ENCODE assay signal across 18 cellular contexts in the genomic region with DNA sequence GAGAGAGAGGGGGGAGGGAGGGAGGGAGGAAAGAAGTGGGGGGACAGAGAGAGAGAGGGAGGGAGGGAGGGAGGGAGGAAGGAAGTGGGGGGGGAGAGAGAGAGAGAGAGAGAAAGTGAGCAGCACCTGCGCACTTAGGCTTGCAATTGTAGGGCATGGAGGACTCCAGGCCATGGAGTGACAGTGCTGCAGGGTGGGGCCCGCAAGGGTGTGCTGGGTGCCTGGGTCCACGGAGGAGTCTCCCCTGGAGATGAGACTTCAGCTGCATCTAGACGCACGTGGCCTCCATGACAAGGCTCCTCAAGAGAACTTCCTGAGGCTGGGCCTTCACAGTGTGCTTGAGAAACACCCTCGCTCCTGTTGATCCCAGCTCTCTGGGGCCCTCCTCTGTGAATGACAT. TPM values are rescaled to one million over a fixed set of nuclear protein-coding genes. Genes with fewer than 3 reads are reported as not detected.
DNase-seq lines count a peak whose midpoint lies in the region; ATAC-seq and TF ChIP-seq lines count a peak whose summit lies in the region.
"Had no signal": no experiment of that assay in that cellular context is flagged by ENCODE, and none has a peak within 500 bp of the region (broad histone marks: within the 10 kb centered on the region; RNA-seq: fewer than 3 reads in every experiment).

No MANE protein-coding gene starts in this region.

- H3K4me1 ChIP-seq in DND-41 (ENCODE audit: insufficient read depth, low read length) = no peaks in the 10 kb centered on the region
- H3K4me1 ChIP-seq in Panc1 (ENCODE audit: control insufficient read depth, insufficient read depth, low read length) = no peaks in the 10 kb centered on the region
- H3K4me1 ChIP-seq: A549, BE2C had no signal

- CTCF ChIA-PET in Panc1 (lab: Charles Lee) = no interaction called here

- no TSS peak for BruUV-seq in Panc1 (replicated peaks; lab: Mats Ljungman, UMichigan)

- H3K36me3 ChIP-seq in DND-41 (ENCODE audit: insufficient read depth, low read length) (no peaks in the 10 kb centered on the region), Panc1 (ENCODE audit: control insufficient read depth, insufficient read depth, low read length) (no peaks in the 10 kb centered on the region)
- H3K36me3 ChIP-seq: BE2C had no signal

- no peak overlapping the region for H2AFZ ChIP-seq in DND-41 (ENCODE audit: low read depth, low read length)

- intact Hi-C loops in Panc1 (cut with micrococcal nuclease; ENCODE audit: unreplicated experiment) (no loop called here), posterior vena cava (cut with DNase I) (no loop called here)

- POLR2A ChIA-PET in Panc1 (lab: Charles Lee) = no interaction called here

- H4K20me1 ChIP-seq in DND-41 (ENCODE audit: insufficient read depth, low read length) = no peaks in the 10 kb centered on the region; the same call in 1 of the 2 replicates

- no peaks in the 10 kb centered on the region for H3K9me3 ChIP-seq in DND-41 (ENCODE audit: insufficient read depth, low read length, severe bottlenecking)
- no peaks in the 10 kb centered on the region for H3K9me3 ChIP-seq in Panc1 (ENCODE audit: control insufficient read depth, insufficient read depth, low read depth, low read length)
- H3K9me3 ChIP-seq: A549, BE2C had no signal

- H3K27ac ChIP-seq in DND-41 (ENCODE audit: low read length) = no peak overlapping the region
- H3K27ac ChIP-seq in Panc1 (ENCODE audit: low read length) = no peak overlapping the region
- H3K27ac ChIP-seq: A549, C4-2B, HL-60 had no signal

- no peaks in the 10 kb centered on the region for H3K27me3 ChIP-seq in DND-41 (ENCODE audit: insufficient read depth, low read length, poor library complexity)
- peaks cover 16% of the 10 kb centered on the region for H3K27me3 ChIP-seq in Panc1 (ENCODE audit: control insufficient read depth, insufficient read depth, low read length)
- H3K27me3 ChIP-seq: BE2C had no signal

- DNase-seq in DND-41 (peak; percentile 21), Panc1 (ENCODE audit: low read depth, low spot score) (no peak), mesenteric fat pad (ENCODE audit: low spot score) (peak; percentile 43), posterior vena cava (ENCODE audit: low spot score) (peak; percentile 51), HT-29 (ENCODE audit: low spot score) (no peak), NCI-H1930 (lab: John Stamatoyannopoulos, UW) (no peak)
- DNase-seq: BE2C, Calu3, DMS79, EL, GOT3, H9 had no signal

- H3K4me3 ChIP-seq in DND-41 (ENCODE audit: low read depth in 1 of 2, low read length in 2 of 2) (no peak overlapping the region), Panc1 (ENCODE audit: low read depth in 2 of 2, low read length in 2 of 2) (no peak overlapping the region)
- H3K4me3 ChIP-seq: A549, K562 had no signal

- H3K4me2 ChIP-seq in DND-41 (ENCODE audit: insufficient read depth, low read length) = no peak overlapping the region
- H3K4me2 ChIP-seq: A549 had no signal

- no peak overlapping the region for H3K9ac ChIP-seq in DND-41 (ENCODE audit: low read depth, low read length)

- no peak for TF ChIP-seq CTCF in DND-41 (IDR thresholded peaks at IDR 0.05; ENCODE audit: borderline replicate concordance, extremely low read depth, low read length, poor library complexity, severe bottlenecking)
- no peak for TF ChIP-seq CTCF in Panc1 (IDR thresholded peaks at IDR 0.05)

- in situ Hi-C loops in Panc1 (cut with HindIII; ENCODE audit: low pct_unique_long_range_greater_than_20kb, low sequenced_read_pairs) = no loop called here

- ATAC-seq in DND-41 (ENCODE audit: insufficient read depth, low read depth) (peak; percentile 70), Panc1 (peak; percentile 15; the same call in 1 of the 2 replicates), HG03354 (IDR thresholded peaks at IDR 0.05; ENCODE audit: poor library complexity, severe bottlenecking, unreplicated experiment) (no peak)
- ATAC-seq: A549, K562 had no signal

- H3K79me2 ChIP-seq in DND-41 (ENCODE audit: insufficient read depth, low read length) = no peaks in the 10 kb centered on the region

RNA-seq across cellular contexts. Expression of gene CLRN3, which starts 44.5 kb away (rescaled TPM):
- total RNA-seq in Panc1 (2021; ENCODE audit: unreplicated experiment) (not detected), mesenteric fat pad (0.29 TPM), posterior vena cava (not detected)
- polyA plus RNA-seq in Panc1 (2012; ENCODE audit: insufficient read length) = not detected
- 17.7 and 21.5 TPM in 2 replicates for total RNA-seq in HT-29 (2014; rRNA removed; shearing (Covaris generic))
- total RNA-seq: H9, K562 had no signal
- polyA plus RNA-seq: AG04450, K562 had no signal

RNA-seq across cellular contexts. Expression of gene PTPRE, which starts 58.7 kb away (rescaled TPM):
- 0.44 TPM for total RNA-seq in Panc1 (2021; ENCODE audit: unreplicated experiment)
- polyA plus RNA-seq in Panc1 (2012; ENCODE audit: insufficient read length) = 0.27 TPM
- 49.7 TPM for total RNA-seq in mesenteric fat pad
- 10 to 100 TPM; 22.1 to 37.9 TPM for total RNA-seq in posterior vena cava
- total RNA-seq in HT-29 (2014; rRNA removed; shearing (Covaris generic)) = 3.4 and 8.1 TPM in 2 replicates

Comparison
In these comparisons a context has a peak if more than half of its experiments do, and no peak if none do; other contexts are left out.
1. DNase-seq: peak in DND-41 (single experiment), mesenteric fat pad (single experiment) and posterior vena cava (single experiment); none in Panc1 (single experiment), HT-29 (single experiment) and NCI-H1930 (0 of 2).
2. RNA of gene CLRN3, which starts 44.5 kb away (total RNA-seq): 17.7 to 21.5 TPM in HT-29; 0.29 TPM in mesenteric fat pad (single experiment), not detected in posterior vena cava and not detected in Panc1 (single experiment); every median in the first group is over 10 times any median in the second.